23 cellular contexts compared by ENCODE assay signal in the genomic region with DNA sequence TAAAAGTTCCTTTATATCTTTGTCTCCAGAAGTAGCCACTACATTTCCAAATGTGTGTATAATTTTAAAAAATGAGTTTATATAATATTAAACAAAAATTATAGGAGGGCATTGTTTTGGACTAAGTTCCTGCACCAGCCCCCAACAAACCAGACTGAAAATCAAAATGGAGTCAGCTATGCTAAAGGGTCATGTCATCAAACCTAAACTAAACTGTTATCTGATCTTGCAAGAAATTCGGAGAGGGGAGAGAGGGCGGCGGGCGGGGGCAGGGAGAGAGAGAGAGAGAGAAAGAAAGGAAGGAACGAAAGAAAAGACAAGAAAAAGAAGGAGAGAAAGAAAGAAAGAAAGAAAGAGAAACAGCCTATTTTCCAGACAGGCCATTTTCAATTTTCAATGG.
A peak's percentile ranks its signal among the peaks of the same experiment; 100 is the strongest.
DNase-seq lines count a peak whose midpoint lies in the region; ATAC-seq, FAIRE-seq and TF ChIP-seq lines count a peak whose summit lies in the region.
"Had no signal": no experiment of that assay in that cellular context is flagged by ENCODE, and none has a peak within 500 bp of the region (broad histone marks: within the 10 kb centered on the region; RNA-seq: fewer than 3 reads in every experiment).

No MANE protein-coding gene starts in this region.

- H3K27me3 ChIP-seq in Karpas-422 (ENCODE audit: low read length) (no peaks in the 10 kb centered on the region), K562 (ENCODE audit: control insufficient read depth in 2 of 2, insufficient read depth in 2 of 2, low read length in 2 of 2) (no peaks in the 10 kb centered on the region), heart right ventricle (peaks cover 0 to 6% (median 0%) of the 10 kb centered on the region in 7 donors)
- H3K27me3 ChIP-seq: BLaER1 treated with 17β-estradiol and CSF1 and Interleukin-3, amounts not matched to agents 10 nM and 100 nM had no signal

- no peak for FAIRE-seq in K562 (lab: Jason Lieb, UNC)
- FAIRE-seq: A549, D721Med, G401.6, GM12892, GM18507 had no signal

- ATAC-seq in activated T-helper 17 cell treated with anti-CD3 and anti-CD28 coated beads, Interleukin-2, amount 50 U/mL, for 72 hours (replicated peaks), result no peak
- no peak for ATAC-seq in K562
- ATAC-seq in heart right ventricle, result no peak
- ATAC-seq: A549; CD8-positive, alpha-beta T cell had no signal

- H2AFZ ChIP-seq in Karpas-422 (ENCODE audit: low read length) (no peak overlapping the region), K562 (ENCODE audit: low read depth, low read length) (no peak overlapping the region)

- H3K9me3 ChIP-seq in Karpas-422 (ENCODE audit: low read length) (no peaks in the 10 kb centered on the region), K562 (replicated peaks; ENCODE audit: control insufficient read depth, insufficient read depth, low read depth, low read length) (no peaks in the 10 kb centered on the region), heart right ventricle (no peaks in the 10 kb centered on the region)
- H3K9me3 ChIP-seq: A549; BLaER1 treated with 17β-estradiol and CSF1 and Interleukin-3, amounts not matched to agents 10 nM and 100 nM; Caco-2 had no signal

- H4K20me1 ChIP-seq in Karpas-422 (ENCODE audit: insufficient read depth, low read depth, low read length) (no peaks in the 10 kb centered on the region), K562 (replicated peaks; ENCODE audit: control insufficient read depth, insufficient read depth, low read length) (no peaks in the 10 kb centered on the region)

- no peak overlapping the region for H3K4me3 Mint-ChIP-seq in activated CD4-positive, alpha-beta memory T cell treated with anti-CD3 and anti-CD28 coated beads for 36 hours
- no peak overlapping the region for H3K4me3 Mint-ChIP-seq in activated CD4-positive, alpha-beta memory T cell treated with anti-CD3 and anti-CD28 coated beads, Interleukin-2, amount 10 ng/mL, durations not matched to agents 7 days and 5 days
- H3K4me3 Mint-ChIP-seq in activated T-helper 17 cell treated with anti-CD3 and anti-CD28 coated beads, Interleukin-2, amount 50 U/mL, for 72 hours, result no peak overlapping the region
- H3K4me3 Mint-ChIP-seq: B cell; CD4-positive, alpha-beta T cell; CD8-positive, alpha-beta T cell had no signal

- peaks cover 30% of the 10 kb centered on the region for H3K4me1 Mint-ChIP-seq in activated CD4-positive, alpha-beta memory T cell treated with anti-CD3 and anti-CD28 coated beads for 36 hours (ENCODE audit: low read depth)
- peaks cover 18% of the 10 kb centered on the region for H3K4me1 Mint-ChIP-seq in activated CD4-positive, alpha-beta memory T cell treated with anti-CD3 and anti-CD28 coated beads, Interleukin-2, amount 10 ng/mL, durations not matched to agents 7 days and 5 days
- peaks cover 18% of the 10 kb centered on the region for H3K4me1 Mint-ChIP-seq in activated T-helper 17 cell treated with anti-CD3 and anti-CD28 coated beads, Interleukin-2, amount 50 U/mL, for 72 hours

- H3K9ac ChIP-seq in Karpas-422 (ENCODE audit: low read length) (no peak overlapping the region), K562 (ENCODE audit: insufficient read depth in 1 of 2, low read depth in 2 of 2, low read length in 2 of 2) (no peak overlapping the region)
- H3K9ac ChIP-seq: BLaER1 treated with 17β-estradiol and CSF1 and Interleukin-3, amounts not matched to agents 10 nM and 100 nM had no signal

- H3K27ac ChIP-seq in Karpas-422 (ENCODE audit: low read length) (0 out of 2 replicates have a peak overlapping the region, but pooled peaks have one; percentile 9), K562 (ENCODE audit: extremely low read depth, low read depth, low read length) (no peak overlapping the region), heart right ventricle (no peak overlapping the region)
- H3K27ac ChIP-seq: 22Rv1; BLaER1 treated with 17β-estradiol and CSF1 and Interleukin-3, amounts not matched to agents 10 nM and 100 nM; C4-2B had no signal

- POLR2A ChIA-PET in activated CD4-positive, alpha-beta memory T cell treated with anti-CD3 and anti-CD28 coated beads for 36 hours (lab: Charles Lee), result interaction anchor here (0.6 kb wide), 1 partner anchor 198 kb away, joined by 4 read pairs; no protein-coding TSS in a partner anchor
- POLR2A ChIA-PET in activated CD4-positive, alpha-beta memory T cell treated with anti-CD3 and anti-CD28 coated beads, Interleukin-2, amount 10 ng/mL, durations not matched to agents 7 days and 5 days (lab: Charles Lee), result no interaction called here
- POLR2A ChIA-PET in K562 (lab: Yijun Ruan, JAX), result interaction anchor here (1.4 to 2.4 kb wide), 2 partner anchors 21 to 280 kb away, joined by 3 to 6 read pairs; a partner anchor contains a TSS

- no peaks in the 10 kb centered on the region for H3K9me1 ChIP-seq in K562 (ENCODE audit: control insufficient read depth, insufficient read depth, low read length)

- no peaks in the 10 kb centered on the region for H3K9me2 ChIP-seq in Karpas-422 (replicated peaks; ENCODE audit: insufficient read depth, low read length)

- DNase-seq in activated CD4-positive, alpha-beta memory T cell treated with anti-CD3 and anti-CD28 coated beads for 36 hours, result no peak
- no peak for DNase-seq in activated CD4-positive, alpha-beta memory T cell treated with anti-CD3 and anti-CD28 coated beads, Interleukin-2, amount 10 ng/mL, durations not matched to agents 7 days and 5 days
- DNase-seq in Karpas-422, result no peak
- DNase-seq in K562 (ENCODE audit: extremely low read depth in 1 of 4, low spot score in 3 of 4), result no peak
- DNase-seq in ureter (ENCODE audit: low spot score), result no peak
- no peak for DNase-seq in heart right ventricle
- DNase-seq: AML-193; Caco-2; Calu3; CD4-positive, alpha-beta T cell; CD8-positive, alpha-beta T cell; DMS79 treated with DMSO at 0.1 percent for 48 hours; GF-D8 had no signal

- WGBS in K562 (ENCODE audit: insufficient coverage, low coverage, missing lambda C conversion rate), result 54% methylated on average over 5 of the region's 5 CpGs
- WGBS in heart right ventricle, 2 donors, result 85 to 87% methylated on average over 5 of the region's 5 CpGs

- in situ Hi-C loops in K562 (cut with MboI), result loop anchor here (10.0 kb wide), 2 partner anchors 284 to 484 kb away; a partner anchor contains a TSS

- H3K36me3 ChIP-seq in Karpas-422 (ENCODE audit: insufficient read depth, low read length) (peaks cover 44% of the 10 kb centered on the region), K562 (ENCODE audit: control insufficient read depth, insufficient read depth, low read length) (peaks cover 5% of the 10 kb centered on the region; the same call in 1 of the 3 replicates), heart right ventricle (peaks cover 0 to 99% (median 0%) of the 10 kb centered on the region in 9 donors)

- no peaks in the 10 kb centered on the region for H3K27me3 Mint-ChIP-seq in activated CD4-positive, alpha-beta memory T cell treated with anti-CD3 and anti-CD28 coated beads for 36 hours
- no peaks in the 10 kb centered on the region for H3K27me3 Mint-ChIP-seq in activated CD4-positive, alpha-beta memory T cell treated with anti-CD3 and anti-CD28 coated beads, Interleukin-2, amount 10 ng/mL, durations not matched to agents 7 days and 5 days
- no peaks in the 10 kb centered on the region for H3K27me3 Mint-ChIP-seq in activated T-helper 17 cell treated with anti-CD3 and anti-CD28 coated beads, Interleukin-2, amount 50 U/mL, for 72 hours
- H3K27me3 Mint-ChIP-seq: B cell; CD4-positive, alpha-beta T cell had no signal

- peaks cover 70% of the 10 kb centered on the region for H3K36me3 Mint-ChIP-seq in activated CD4-positive, alpha-beta memory T cell treated with anti-CD3 and anti-CD28 coated beads for 36 hours
- H3K36me3 Mint-ChIP-seq in activated CD4-positive, alpha-beta memory T cell treated with anti-CD3 and anti-CD28 coated beads, Interleukin-2, amount 10 ng/mL, durations not matched to agents 7 days and 5 days (ENCODE audit: low read depth), result peaks cover 84% of the 10 kb centered on the region
- peaks cover 100% of the 10 kb centered on the region for H3K36me3 Mint-ChIP-seq in activated T-helper 17 cell treated with anti-CD3 and anti-CD28 coated beads, Interleukin-2, amount 50 U/mL, for 72 hours (ENCODE audit: low read depth)

- no peak for TF ChIP-seq RAD21 in K562 (CRISPR knock-in tag; conservative IDR thresholded peaks at IDR 0.05 in 1 of 2, IDR thresholded peaks at IDR 0.05 in 1 of 2)

- BruUV-seq in K562 (replicated peaks; lab: Mats Ljungman, UMichigan), result no TSS peak

- TF ChIP-seq POLR2A in K562 (conservative IDR thresholded peaks at IDR 0.05), result no peak

- peaks cover 9% of the 10 kb centered on the region for H3K79me2 ChIP-seq in Karpas-422 (ENCODE audit: low read length)
- no peaks in the 10 kb centered on the region for H3K79me2 ChIP-seq in K562 (ENCODE audit: control insufficient read depth, insufficient read depth, low read length)

- CTCF ChIA-PET in activated CD4-positive, alpha-beta memory T cell treated with anti-CD3 and anti-CD28 coated beads for 36 hours (lab: Charles Lee), result interaction anchor here (0.7 kb wide), 1 partner anchor 233 kb away, joined by 3 read pairs; no protein-coding TSS in a partner anchor
- CTCF ChIA-PET in activated CD4-positive, alpha-beta memory T cell treated with anti-CD3 and anti-CD28 coated beads, Interleukin-2, amount 10 ng/mL, durations not matched to agents 7 days and 5 days (lab: Charles Lee), result no interaction called here
- CTCF ChIA-PET in K562 (lab: Yijun Ruan, JAX; ENCODE audit: low intra/inter-chr PET ratio), result interaction anchor here (1.5 kb wide), 1 partner anchor 280 kb away, joined by 5 read pairs; no protein-coding TSS in a partner anchor

- no peak overlapping the region for H3K4me3 ChIP-seq in Karpas-422 (ENCODE audit: low read length)
- no peak overlapping the region for H3K4me3 ChIP-seq in K562
- no peak overlapping the region for H3K4me3 ChIP-seq in heart right ventricle
- H3K4me3 ChIP-seq: A549; BLaER1 treated with 17β-estradiol and CSF1 and Interleukin-3, amounts not matched to agents 10 nM and 100 nM had no signal

- TF ChIP-seq CTCF in K562 (IDR thresholded peaks at IDR 0.05 in 2 of 3, conservative IDR thresholded peaks at IDR 0.05 in 1 of 3; ENCODE audit: insufficient read depth in 2 of 3, low read depth in 1 of 3, low read length in 3 of 3) (no peak), heart right ventricle (IDR thresholded peaks at IDR 0.05) (no peak)

- H3K27ac Mint-ChIP-seq in activated CD4-positive, alpha-beta memory T cell treated with anti-CD3 and anti-CD28 coated beads for 36 hours, result peak overlapping the region; percentile 5
- no peak overlapping the region for H3K27ac Mint-ChIP-seq in activated CD4-positive, alpha-beta memory T cell treated with anti-CD3 and anti-CD28 coated beads, Interleukin-2, amount 10 ng/mL, durations not matched to agents 7 days and 5 days
- peak overlapping the region; percentile 74 for H3K27ac Mint-ChIP-seq in activated T-helper 17 cell treated with anti-CD3 and anti-CD28 coated beads, Interleukin-2, amount 50 U/mL, for 72 hours
- H3K27ac Mint-ChIP-seq: CD4-positive, alpha-beta T cell; CD8-positive, alpha-beta T cell had no signal

- no peaks in the 10 kb centered on the region for H3K9me3 Mint-ChIP-seq in activated CD4-positive, alpha-beta memory T cell treated with anti-CD3 and anti-CD28 coated beads for 36 hours
- H3K9me3 Mint-ChIP-seq in activated CD4-positive, alpha-beta memory T cell treated with anti-CD3 and anti-CD28 coated beads, Interleukin-2, amount 10 ng/mL, durations not matched to agents 7 days and 5 days, result no peaks in the 10 kb centered on the region
- no peaks in the 10 kb centered on the region for H3K9me3 Mint-ChIP-seq in activated T-helper 17 cell treated with anti-CD3 and anti-CD28 coated beads, Interleukin-2, amount 50 U/mL, for 72 hours
- H3K9me3 Mint-ChIP-seq: CD4-positive, alpha-beta T cell; CD8-positive, alpha-beta T cell had no signal

- H3K4me2 ChIP-seq in Karpas-422 (ENCODE audit: low read depth, low read length, poor library complexity, severe bottlenecking) (no peak overlapping the region), K562 (ENCODE audit: insufficient read depth, low read length) (no peak overlapping the region)
- H3K4me2 ChIP-seq: A549; BLaER1 treated with 17β-estradiol and CSF1 and Interleukin-3, amounts not matched to agents 10 nM and 100 nM had no signal

- TF ChIP-seq EP300 in K562 (IDR thresholded peaks at IDR 0.05; ENCODE audit: low read length), result no peak

- H3K4me1 ChIP-seq in Karpas-422 (ENCODE audit: low read length), result peaks cover 57% of the 10 kb centered on the region
- H3K4me1 ChIP-seq in K562 (replicated peaks in 1 of 2; ENCODE audit: control insufficient read depth in 2 of 2, insufficient read depth in 2 of 2, low read length in 2 of 2), result peaks cover 0 to 10% of the 10 kb centered on the region in 2 experiments; a peak in 2 of 5 replicates
- H3K4me1 ChIP-seq in heart right ventricle, result peaks cover 0 to 4% (median 0%) of the 10 kb centered on the region in 9 donors
- H3K4me1 ChIP-seq: Caco-2 had no signal

- intact Hi-C loops in activated CD4-positive, alpha-beta memory T cell treated with anti-CD3 and anti-CD28 coated beads for 36 hours (cut with micrococcal nuclease), result no loop called here
- intact Hi-C loops in K562 (cut with micrococcal nuclease) (loop anchor here (1.0 to 5.0 kb wide), 4 partner anchors 126 to 482 kb away; a partner anchor contains a TSS), heart right ventricle (cut with DNase I) (loop anchor here in 8 of 10 donors (2.0 to 10.0 kb wide), 5 partner anchors 28 to 484 kb away; a partner anchor contains a TSS)
